In the genomic region with DNA sequence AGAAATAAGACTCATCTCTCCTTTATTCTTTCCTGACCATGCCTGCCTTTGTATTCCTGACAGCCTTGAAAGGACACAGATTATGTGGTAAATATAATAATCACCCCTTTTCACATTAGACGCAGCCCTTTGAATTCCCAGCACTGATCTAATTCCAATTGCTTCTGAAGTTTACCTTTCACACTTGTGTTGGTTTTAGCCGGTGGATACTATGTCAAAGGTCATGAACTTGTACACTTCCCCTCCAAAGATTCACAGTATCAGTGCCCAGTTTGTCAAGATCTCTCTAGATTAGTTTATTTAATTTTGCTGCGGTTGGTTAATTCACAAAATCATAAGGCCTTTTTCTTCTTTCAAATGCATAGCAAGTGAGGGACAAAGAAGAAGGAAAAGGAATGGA, we compare ENCODE assay signal across 26 cellular contexts.
"Had no signal": no experiment of that assay in that cellular context is flagged by ENCODE, and none has a peak within 500 bp of the region (broad histone marks: within the 10 kb centered on the region; RNA-seq: fewer than 3 reads in every experiment).

No MANE protein-coding gene starts in this region.

- DNase-seq: effector CD4-positive, alpha-beta T cell; hypothalamus; immature natural killer cell; islet precursor cell; kidney glomerular epithelial cell; left colon; left ventricle myocardium superior; mesenchymal stem cell; midbrain; naive thymus-derived CD8-positive, alpha-beta T cell; occipital lobe; ovary; posterior cingulate gyrus; psoas muscle; right cardiac atrium; spleen; stimulated activated CD4-positive, alpha-beta T cell treated with anti-CD3 and anti-CD28 coated beads, Interleukin-4, amount 100 ng/mL, for 4 hours; stimulated activated naive CD8-positive, alpha-beta T cell treated with anti-CD3 and anti-CD28 coated beads, Interleukin-15, Interleukin-2, amounts not matched to agents 100 U/mL and 50 U/mL, for 24 hours; upper lobe of right lung; uterus had no signal

- H3K4me3 ChIP-seq: coronary artery, ovary, psoas muscle, skin epidermis, spleen, thoracic aorta, tibial nerve, upper lobe of right lung, uterus had no signal

- H3K27ac Mint-ChIP-seq: immature natural killer cell; naive thymus-derived CD8-positive, alpha-beta T cell; stimulated activated memory B cell treated with anti-CD40 and anti-IgM and Interleukin-4, amounts not matched to agents 10 μg/mL and 1 μg/mL and 100 μg/mL, for 72 hours had no signal

- H3K4me3 Mint-ChIP-seq: immature natural killer cell; naive thymus-derived CD8-positive, alpha-beta T cell; stimulated activated memory B cell treated with anti-CD40 and anti-IgM and Interleukin-4, amounts not matched to agents 10 μg/mL and 1 μg/mL and 100 μg/mL, for 72 hours had no signal

- H3K27me3 Mint-ChIP-seq: naive thymus-derived CD8-positive, alpha-beta T cell; stimulated activated memory B cell treated with anti-CD40 and anti-IgM and Interleukin-4, amounts not matched to agents 10 μg/mL and 1 μg/mL and 100 μg/mL, for 72 hours had no signal

- H3K36me3 Mint-ChIP-seq: immature natural killer cell; naive thymus-derived CD8-positive, alpha-beta T cell; stimulated activated memory B cell treated with anti-CD40 and anti-IgM and Interleukin-4, amounts not matched to agents 10 μg/mL and 1 μg/mL and 100 μg/mL, for 72 hours had no signal

- H3K9me3 ChIP-seq: ovary, psoas muscle, spleen, thoracic aorta, tibial nerve, upper lobe of right lung, uterus had no signal

- H3K27ac ChIP-seq: coronary artery, ovary, psoas muscle, skin epidermis, spleen, thoracic aorta, tibial nerve, upper lobe of right lung, uterus had no signal

- H3K36me3 ChIP-seq: ovary, spleen, thoracic aorta, tibial nerve, upper lobe of right lung, uterus had no signal

- FAIRE-seq: frontal cortex had no signal

- H3K9me3 Mint-ChIP-seq: immature natural killer cell; naive thymus-derived CD8-positive, alpha-beta T cell; stimulated activated memory B cell treated with anti-CD40 and anti-IgM and Interleukin-4, amounts not matched to agents 10 μg/mL and 1 μg/mL and 100 μg/mL, for 72 hours had no signal

- H3K4me1 ChIP-seq: psoas muscle, uterus had no signal

- ATAC-seq: left colon; left ventricle myocardium superior; naive thymus-derived CD8-positive, alpha-beta T cell; psoas muscle; right cardiac atrium; stimulated activated memory B cell treated with anti-CD40 and anti-IgM and Interleukin-4, amounts not matched to agents 10 μg/mL and 1 μg/mL and 100 μg/mL, for 72 hours; stimulated activated naive CD8-positive, alpha-beta T cell treated with anti-CD3 and anti-CD28 coated beads, Interleukin-15, Interleukin-2, amounts not matched to agents 100 U/mL and 50 U/mL, for 24 hours; upper lobe of right lung had no signal

- H3K27me3 ChIP-seq: ovary, spleen, tibial nerve, upper lobe of right lung, uterus had no signal
